1 cellular context compared by ENCODE assay signal in the genomic region with DNA sequence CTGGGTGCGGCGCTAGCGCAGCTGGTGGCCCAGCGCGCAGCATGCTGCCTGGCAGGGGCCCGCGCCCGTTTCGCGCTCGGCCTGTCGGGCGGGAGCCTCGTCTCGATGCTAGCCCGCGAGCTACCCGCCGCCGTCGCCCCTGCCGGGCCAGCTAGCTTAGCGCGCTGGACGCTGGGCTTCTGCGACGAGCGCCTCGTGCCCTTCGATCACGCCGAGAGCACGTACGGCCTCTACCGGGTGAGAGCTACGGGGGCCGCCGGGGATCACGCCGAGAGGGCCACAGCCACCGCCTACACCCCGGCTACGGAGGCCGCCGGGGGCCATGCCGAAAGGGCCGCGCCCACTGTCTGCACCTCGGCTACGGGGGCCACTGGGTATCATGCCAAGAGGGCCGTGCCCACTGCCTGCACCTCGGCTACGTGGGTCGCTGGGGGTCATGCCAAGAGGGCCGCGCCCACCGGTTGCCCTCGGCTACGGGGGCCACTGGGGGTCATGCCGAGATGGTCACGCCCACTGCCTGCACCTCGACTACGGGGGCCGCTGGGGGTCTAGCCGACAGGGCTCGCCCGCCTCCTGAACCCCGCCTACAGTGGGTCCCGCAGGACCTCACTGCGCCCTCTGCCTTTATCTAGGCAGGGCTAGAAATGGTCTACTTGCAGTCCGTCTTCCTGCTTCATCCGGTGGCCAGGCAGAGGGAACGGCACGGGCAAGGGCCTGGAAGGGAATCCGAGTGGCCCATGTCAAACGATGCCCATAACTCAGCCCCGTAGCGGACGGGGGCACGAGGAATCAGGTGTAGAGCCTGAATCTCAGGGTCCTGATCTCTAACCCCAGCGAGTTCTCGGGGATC.
A peak's percentile ranks its signal among the peaks of the same experiment; 100 is the strongest.
TF ChIP-seq lines count a peak whose summit lies in the region.

No MANE protein-coding gene starts in this region.

TF ChIP-seq in HepG2, 621 proteins besides CTCF, POLR2A, EP300 and RAD21 (continued from another document and continues in another):
- TF ChIP-seq RFX3 (CRISPR knock-in tag; IDR thresholded peaks at IDR 0.05): no peak
- peak; percentile 41; the same call in 1 of the 2 replicates for TF ChIP-seq NCOA2 (CRISPR knock-in tag; IDR thresholded peaks at IDR 0.05)
- TF ChIP-seq, protein P1, sequence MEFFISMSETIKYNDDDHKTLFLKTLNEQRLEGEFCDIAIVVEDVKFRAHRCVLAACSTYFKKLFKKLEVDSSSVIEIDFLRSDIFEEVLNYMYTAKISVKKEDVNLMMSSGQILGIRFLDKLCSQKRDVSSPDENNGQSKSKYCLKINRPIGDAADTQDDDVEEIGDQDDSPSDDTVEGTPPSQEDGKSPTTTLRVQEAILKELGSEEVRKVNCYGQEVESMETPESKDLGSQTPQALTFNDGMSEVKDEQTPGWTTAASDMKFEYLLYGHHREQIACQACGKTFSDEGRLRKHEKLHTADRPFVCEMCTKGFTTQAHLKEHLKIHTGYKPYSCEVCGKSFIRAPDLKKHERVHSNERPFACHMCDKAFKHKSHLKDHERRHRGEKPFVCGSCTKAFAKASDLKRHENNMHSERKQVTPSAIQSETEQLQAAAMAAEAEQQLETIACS (CRISPR knock-in tag; IDR thresholded peaks at IDR 0.05): no peak; the same call in 1 of the 2 replicates
- TF ChIP-seq TBL1XR1 (IDR thresholded peaks at IDR 0.05; ENCODE audit: borderline replicate concordance, low read length, partially characterized antibody): no peak
- peak; percentile 99 for TF ChIP-seq ZNF556 (CRISPR knock-in tag; IDR thresholded peaks at IDR 0.05; ENCODE audit: borderline replicate concordance)
- TF ChIP-seq ZNF407 (CRISPR knock-in tag; IDR thresholded peaks at IDR 0.05; ENCODE audit: not compliant biosample characterization): peak; percentile 99
- TF ChIP-seq, protein P2, sequence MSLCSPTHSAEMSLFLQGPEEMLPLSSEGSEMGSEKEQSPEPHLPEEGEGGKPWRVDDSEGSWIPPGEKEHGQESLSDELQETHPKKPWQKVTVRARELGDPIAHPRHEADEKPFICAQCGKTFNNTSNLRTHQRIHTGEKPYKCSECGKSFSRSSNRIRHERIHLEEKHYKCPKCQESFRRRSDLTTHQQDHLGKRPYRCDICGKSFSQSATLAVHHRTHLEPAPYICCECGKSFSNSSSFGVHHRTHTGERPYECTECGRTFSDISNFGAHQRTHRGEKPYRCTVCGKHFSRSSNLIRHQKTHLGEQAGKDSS (CRISPR knock-in tag; IDR thresholded peaks at IDR 0.05; ENCODE audit: borderline replicate concordance, low read depth): peak; percentile 96; the same call in 1 of the 2 replicates
- no peak; the same call in 1 of the 2 replicates for TF ChIP-seq NFYB (CRISPR knock-in tag; IDR thresholded peaks at IDR 0.05)
- peak; percentile 95 for TF ChIP-seq ZNF790 (CRISPR knock-in tag; IDR thresholded peaks at IDR 0.05; ENCODE audit: borderline replicate concordance)
- no peak for TF ChIP-seq HDAC6 (IDR thresholded peaks at IDR 0.05; ENCODE audit: low read depth, low read length)
- peak; percentile 34; the same call in 1 of the 2 replicates for TF ChIP-seq PAF1 (CRISPR knock-in tag; IDR thresholded peaks at IDR 0.05)
- peak; percentile 95 for TF ChIP-seq MYC (CRISPR knock-in tag; IDR thresholded peaks at IDR 0.05; ENCODE audit: borderline replicate concordance)
- 0 out of 2 replicates have a peak, but pooled peaks have one; percentile 20 for TF ChIP-seq ZFP37 (CRISPR knock-in tag; IDR thresholded peaks at IDR 0.05; ENCODE audit: borderline replicate concordance)
- 0 out of 2 replicates have a peak, but pooled peaks have one; percentile 2 for TF ChIP-seq CREB1 (IDR thresholded peaks at IDR 0.05)
- TF ChIP-seq CREB1 (CRISPR knock-in tag; IDR thresholded peaks at IDR 0.05): 0 out of 2 replicates have a peak, but pooled peaks have one; percentile 16
- TF ChIP-seq ZNF782 (CRISPR knock-in tag; IDR thresholded peaks at IDR 0.05; ENCODE audit: borderline replicate concordance): peak; percentile 96
- TF ChIP-seq, protein P3, sequence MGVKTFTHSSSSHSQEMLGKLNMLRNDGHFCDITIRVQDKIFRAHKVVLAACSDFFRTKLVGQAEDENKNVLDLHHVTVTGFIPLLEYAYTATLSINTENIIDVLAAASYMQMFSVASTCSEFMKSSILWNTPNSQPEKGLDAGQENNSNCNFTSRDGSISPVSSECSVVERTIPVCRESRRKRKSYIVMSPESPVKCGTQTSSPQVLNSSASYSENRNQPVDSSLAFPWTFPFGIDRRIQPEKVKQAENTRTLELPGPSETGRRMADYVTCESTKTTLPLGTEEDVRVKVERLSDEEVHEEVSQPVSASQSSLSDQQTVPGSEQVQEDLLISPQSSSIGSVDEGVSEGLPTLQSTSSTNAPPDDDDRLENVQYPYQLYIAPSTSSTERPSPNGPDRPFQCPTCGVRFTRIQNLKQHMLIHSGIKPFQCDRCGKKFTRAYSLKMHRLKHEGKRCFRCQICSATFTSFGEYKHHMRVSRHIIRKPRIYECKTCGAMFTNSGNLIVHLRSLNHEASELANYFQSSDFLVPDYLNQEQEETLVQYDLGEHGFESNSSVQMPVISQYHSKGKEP (CRISPR knock-in tag; IDR thresholded peaks at IDR 0.05): no peak
- peak; percentile 65; the same call in 1 of the 2 replicates for TF ChIP-seq MIER2 (CRISPR knock-in tag; IDR thresholded peaks at IDR 0.05)
- TF ChIP-seq ZNF44 (CRISPR knock-in tag; IDR thresholded peaks at IDR 0.05): peak; percentile 97
- TF ChIP-seq, protein P4, sequence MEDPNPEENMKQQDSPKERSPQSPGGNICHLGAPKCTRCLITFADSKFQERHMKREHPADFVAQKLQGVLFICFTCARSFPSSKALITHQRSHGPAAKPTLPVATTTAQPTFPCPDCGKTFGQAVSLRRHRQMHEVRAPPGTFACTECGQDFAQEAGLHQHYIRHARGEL (CRISPR knock-in tag; IDR thresholded peaks at IDR 0.05): no peak
- TF ChIP-seq SMYD3 (CRISPR knock-in tag; IDR thresholded peaks at IDR 0.05): peak; percentile 51; the same call in 1 of the 2 replicates
- TF ChIP-seq, protein P5, sequence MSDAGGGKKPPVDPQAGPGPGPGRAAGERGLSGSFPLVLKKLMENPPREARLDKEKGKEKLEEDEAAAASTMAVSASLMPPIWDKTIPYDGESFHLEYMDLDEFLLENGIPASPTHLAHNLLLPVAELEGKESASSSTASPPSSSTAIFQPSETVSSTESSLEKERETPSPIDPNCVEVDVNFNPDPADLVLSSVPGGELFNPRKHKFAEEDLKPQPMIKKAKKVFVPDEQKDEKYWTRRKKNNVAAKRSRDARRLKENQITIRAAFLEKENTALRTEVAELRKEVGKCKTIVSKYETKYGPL (CRISPR knock-in tag; IDR thresholded peaks at IDR 0.05): peak; percentile 78; the same call in 1 of the 2 replicates
- no peak for TF ChIP-seq EZH2 (conservative IDR thresholded peaks at IDR 0.05; ENCODE audit: low read depth, low read length)
- TF ChIP-seq TRIM24 (CRISPR knock-in tag; IDR thresholded peaks at IDR 0.05): 0 out of 2 replicates have a peak, but pooled peaks have one; percentile 33
- TF ChIP-seq TBX3 (IDR thresholded peaks at IDR 0.05; ENCODE audit: borderline replicate concordance): peak; percentile 74
- TF ChIP-seq FOXA3 (CRISPR knock-in tag; IDR thresholded peaks at IDR 0.05): peak; percentile 24
- TF ChIP-seq ZNF883 (CRISPR knock-in tag; IDR thresholded peaks at IDR 0.05; ENCODE audit: not compliant biosample characterization): peak; percentile 99
- TF ChIP-seq PBX3 (CRISPR knock-in tag; IDR thresholded peaks at IDR 0.05; ENCODE audit: borderline replicate concordance): 0 out of 2 replicates have a peak, but pooled peaks have one; percentile 38
- TF ChIP-seq ZNF326 (CRISPR knock-in tag; IDR thresholded peaks at IDR 0.05; ENCODE audit: borderline replicate concordance): no peak
- TF ChIP-seq BHLHE40 (IDR thresholded peaks at IDR 0.05; ENCODE audit: low read length): peak; percentile 24; the same call in 1 of the 2 replicates
- no peak for TF ChIP-seq ZNF10 (CRISPR knock-in tag; IDR thresholded peaks at IDR 0.05; ENCODE audit: borderline replicate concordance, low read depth)
- peak; percentile 96 for TF ChIP-seq CHCHD3 (CRISPR knock-in tag; IDR thresholded peaks at IDR 0.05)
- peak; percentile 25; the same call in 1 of the 2 replicates for TF ChIP-seq ZNF180 (CRISPR knock-in tag; IDR thresholded peaks at IDR 0.05; ENCODE audit: borderline replicate concordance, low read depth)
- TF ChIP-seq ZNF563 (CRISPR knock-in tag; IDR thresholded peaks at IDR 0.05): peak; percentile 98
- TF ChIP-seq, protein P6, sequence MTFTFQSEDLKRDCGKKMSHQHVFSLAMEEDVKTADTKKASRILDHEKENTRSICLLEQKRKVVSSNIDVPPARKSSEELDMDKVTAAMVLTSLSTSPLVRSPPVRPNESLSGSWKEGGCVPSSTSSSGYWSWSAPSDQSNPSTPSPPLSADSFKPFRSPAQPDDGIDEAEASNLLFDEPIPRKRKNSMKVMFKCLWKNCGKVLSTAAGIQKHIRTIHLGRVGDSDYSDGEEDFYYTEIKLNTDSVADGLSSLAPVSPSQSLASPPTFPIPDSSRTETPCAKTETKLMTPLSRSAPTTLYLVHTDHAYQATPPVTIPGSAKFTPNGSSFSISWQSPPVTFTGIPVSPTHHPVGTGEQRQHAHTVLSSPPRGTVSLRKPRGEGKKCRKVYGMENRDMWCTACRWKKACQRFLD (CRISPR knock-in tag; IDR thresholded peaks at IDR 0.05; ENCODE audit: borderline replicate concordance): peak; percentile 98
- peak; percentile 57; the same call in 1 of the 2 replicates for TF ChIP-seq HOXA3 (CRISPR knock-in tag; IDR thresholded peaks at IDR 0.05)
- peak; percentile 91 for TF ChIP-seq SMAD9 (CRISPR knock-in tag; IDR thresholded peaks at IDR 0.05)
- TF ChIP-seq THRA (CRISPR knock-in tag; IDR thresholded peaks at IDR 0.05; ENCODE audit: borderline replicate concordance): peak; percentile 51
- peak; percentile 98 for TF ChIP-seq MTF2 (CRISPR knock-in tag; IDR thresholded peaks at IDR 0.05; ENCODE audit: borderline replicate concordance)
- no peak for TF ChIP-seq ZFP36L2 (CRISPR knock-in tag; IDR thresholded peaks at IDR 0.05)
- TF ChIP-seq NR1H2 (CRISPR knock-in tag; IDR thresholded peaks at IDR 0.05; ENCODE audit: borderline replicate concordance, low read depth): peak; percentile 95; the same call in 1 of the 2 replicates
- no peak for TF ChIP-seq NCOA5 (CRISPR knock-in tag; IDR thresholded peaks at IDR 0.05)
- no peak for TF ChIP-seq PCBP2 (optimal IDR thresholded peaks at IDR 0.05; ENCODE audit: low read depth, low read length, poor library complexity, severe bottlenecking)
